Comparison of ENCODE assay signal across 1 cellular context in the genomic region with DNA sequence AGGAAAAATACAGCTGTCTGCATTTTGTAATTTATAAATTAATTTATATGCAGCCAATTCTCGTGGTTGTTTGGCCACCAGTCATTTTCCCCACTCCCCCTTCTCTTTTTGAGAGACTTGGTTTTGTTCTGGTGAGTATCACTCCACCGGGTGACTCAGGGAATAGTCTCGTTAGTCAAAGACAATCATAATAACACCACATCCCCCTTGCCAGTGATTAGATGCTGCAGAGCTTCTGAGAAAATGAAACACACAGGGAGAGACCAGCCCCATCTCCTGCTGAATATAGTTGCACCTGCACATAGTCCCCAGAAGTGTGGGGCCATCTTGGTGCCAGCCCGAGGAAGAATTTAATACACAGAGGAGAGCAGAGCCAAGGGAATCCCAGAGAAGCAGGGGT.
TF ChIP-seq lines count a peak whose summit lies in the region.

No MANE protein-coding gene starts in this region.

TF ChIP-seq in WTC11, 78 proteins besides CTCF, POLR2A, EP300 and RAD21 (continued from another document):
- TF ChIP-seq, protein P1, sequence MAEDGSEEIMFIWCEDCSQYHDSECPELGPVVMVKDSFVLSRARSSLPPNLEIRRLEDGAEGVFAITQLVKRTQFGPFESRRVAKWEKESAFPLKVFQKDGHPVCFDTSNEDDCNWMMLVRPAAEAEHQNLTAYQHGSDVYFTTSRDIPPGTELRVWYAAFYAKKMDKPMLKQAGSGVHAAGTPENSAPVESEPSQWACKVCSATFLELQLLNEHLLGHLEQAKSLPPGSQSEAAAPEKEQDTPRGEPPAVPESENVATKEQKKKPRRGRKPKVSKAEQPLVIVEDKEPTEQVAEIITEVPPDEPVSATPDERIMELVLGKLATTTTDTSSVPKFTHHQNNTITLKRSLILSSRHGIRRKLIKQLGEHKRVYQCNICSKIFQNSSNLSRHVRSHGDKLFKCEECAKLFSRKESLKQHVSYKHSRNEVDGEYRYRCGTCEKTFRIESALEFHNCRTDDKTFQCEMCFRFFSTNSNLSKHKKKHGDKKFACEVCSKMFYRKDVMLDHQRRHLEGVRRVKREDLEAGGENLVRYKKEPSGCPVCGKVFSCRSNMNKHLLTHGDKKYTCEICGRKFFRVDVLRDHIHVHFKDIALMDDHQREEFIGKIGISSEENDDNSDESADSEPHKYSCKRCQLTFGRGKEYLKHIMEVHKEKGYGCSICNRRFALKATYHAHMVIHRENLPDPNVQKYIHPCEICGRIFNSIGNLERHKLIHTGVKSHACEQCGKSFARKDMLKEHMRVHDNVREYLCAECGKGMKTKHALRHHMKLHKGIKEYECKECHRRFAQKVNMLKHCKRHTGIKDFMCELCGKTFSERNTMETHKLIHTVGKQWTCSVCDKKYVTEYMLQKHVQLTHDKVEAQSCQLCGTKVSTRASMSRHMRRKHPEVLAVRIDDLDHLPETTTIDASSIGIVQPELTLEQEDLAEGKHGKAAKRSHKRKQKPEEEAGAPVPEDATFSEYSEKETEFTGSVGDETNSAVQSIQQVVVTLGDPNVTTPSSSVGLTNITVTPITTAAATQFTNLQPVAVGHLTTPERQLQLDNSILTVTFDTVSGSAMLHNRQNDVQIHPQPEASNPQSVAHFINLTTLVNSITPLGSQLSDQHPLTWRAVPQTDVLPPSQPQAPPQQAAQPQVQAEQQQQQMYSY (CRISPR knock-in tag; IDR thresholded peaks at IDR 0.05) = no peak
- TF ChIP-seq, protein P2, sequence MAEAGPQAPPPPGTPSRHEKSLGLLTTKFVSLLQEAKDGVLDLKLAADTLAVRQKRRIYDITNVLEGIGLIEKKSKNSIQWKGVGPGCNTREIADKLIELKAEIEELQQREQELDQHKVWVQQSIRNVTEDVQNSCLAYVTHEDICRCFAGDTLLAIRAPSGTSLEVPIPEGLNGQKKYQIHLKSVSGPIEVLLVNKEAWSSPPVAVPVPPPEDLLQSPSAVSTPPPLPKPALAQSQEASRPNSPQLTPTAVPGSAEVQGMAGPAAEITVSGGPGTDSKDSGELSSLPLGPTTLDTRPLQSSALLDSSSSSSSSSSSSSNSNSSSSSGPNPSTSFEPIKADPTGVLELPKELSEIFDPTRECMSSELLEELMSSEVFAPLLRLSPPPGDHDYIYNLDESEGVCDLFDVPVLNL (CRISPR knock-in tag; IDR thresholded peaks at IDR 0.05; ENCODE audit: borderline replicate concordance, low read depth) = no peak
- TF ChIP-seq MXD4 (CRISPR knock-in tag; IDR thresholded peaks at IDR 0.05; ENCODE audit: borderline replicate concordance) (no peak), KAT7 (CRISPR knock-in tag; IDR thresholded peaks at IDR 0.05; ENCODE audit: borderline replicate concordance) (no peak)
- TF ChIP-seq, protein P3, sequence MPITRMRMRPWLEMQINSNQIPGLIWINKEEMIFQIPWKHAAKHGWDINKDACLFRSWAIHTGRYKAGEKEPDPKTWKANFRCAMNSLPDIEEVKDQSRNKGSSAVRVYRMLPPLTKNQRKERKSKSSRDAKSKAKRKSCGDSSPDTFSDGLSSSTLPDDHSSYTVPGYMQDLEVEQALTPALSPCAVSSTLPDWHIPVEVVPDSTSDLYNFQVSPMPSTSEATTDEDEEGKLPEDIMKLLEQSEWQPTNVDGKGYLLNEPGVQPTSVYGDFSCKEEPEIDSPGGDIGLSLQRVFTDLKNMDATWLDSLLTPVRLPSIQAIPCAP (CRISPR knock-in tag; IDR thresholded peaks at IDR 0.05) = no peak
